ENCODE assay signal across 8 cellular contexts in genomic region chr3:64604313-64604712, GRCh38.
"Had no signal": no experiment of that assay in that cellular context is flagged by ENCODE, and none has a peak within 500 bp of the region (broad histone marks: within the 10 kb centered on the region; RNA-seq: fewer than 3 reads in every experiment).

No MANE protein-coding gene starts in this region.

- DNase-seq: GDM1, GF-D8 had no signal

- H3K4me3 ChIP-seq: GM12878 had no signal

- ATAC-seq: GM12878 had no signal

- FAIRE-seq: G401.6, GM12878, GM12891, GM12892, GM18507, GM19239 had no signal
